In genomic region chr5:37088041-37088440, GRCh38 we compare ENCODE assay signal across 25 cellular contexts.
A peak's percentile ranks its signal among the peaks of the same experiment; 100 is the strongest.
DNase-seq lines count a peak whose midpoint lies in the region; ATAC-seq, FAIRE-seq and TF ChIP-seq lines count a peak whose summit lies in the region.
"Had no signal": no experiment of that assay in that cellular context is flagged by ENCODE, and none has a peak within 500 bp of the region (broad histone marks: within the 10 kb centered on the region; RNA-seq: fewer than 3 reads in every experiment).

No MANE protein-coding gene starts in this region.

- no peak for TF ChIP-seq RAD21 in K562 (CRISPR knock-in tag; conservative IDR thresholded peaks at IDR 0.05 in 1 of 2, IDR thresholded peaks at IDR 0.05 in 1 of 2)

- no peak for TF ChIP-seq EP300 in K562 (IDR thresholded peaks at IDR 0.05; ENCODE audit: low read length)

- H3K4me1 ChIP-seq in Caco-2 (peaks cover 47% of the 10 kb centered on the region), K562 (replicated peaks in 1 of 2; ENCODE audit: control insufficient read depth in 2 of 2, insufficient read depth in 2 of 2, low read length in 2 of 2) (no peaks in the 10 kb centered on the region), right lobe of liver (no peaks in the 10 kb centered on the region)
- H3K4me1 ChIP-seq: A549; BLaER1 treated with 17β-estradiol and CSF1 and Interleukin-3, amounts not matched to agents 10 nM and 100 nM; HAP-1 had no signal

- no peaks in the 10 kb centered on the region for H3K27me3 ChIP-seq in Caco-2 (replicated peaks; ENCODE audit: control insufficient read depth, insufficient read depth, low read length)
- H3K27me3 ChIP-seq in K562 (ENCODE audit: control insufficient read depth in 2 of 2, insufficient read depth in 2 of 2, low read length in 2 of 2) = peaks cover 13 to 15% of the 10 kb centered on the region in 2 experiments; a peak in 4 of 5 replicates
- no peaks in the 10 kb centered on the region for H3K27me3 ChIP-seq in right lobe of liver
- H3K27me3 ChIP-seq: BE2C; BLaER1 treated with 17β-estradiol and CSF1 and Interleukin-3, amounts not matched to agents 10 nM and 100 nM had no signal

- no peaks in the 10 kb centered on the region for H3K9me1 ChIP-seq in K562 (ENCODE audit: control insufficient read depth, insufficient read depth, low read length)

- no peak overlapping the region for H3K9ac ChIP-seq in K562 (ENCODE audit: insufficient read depth in 1 of 2, low read depth in 2 of 2, low read length in 2 of 2)
- H3K9ac ChIP-seq: BLaER1 treated with 17β-estradiol and CSF1 and Interleukin-3, amounts not matched to agents 10 nM and 100 nM had no signal

- H3K27ac ChIP-seq in K562 (ENCODE audit: extremely low read depth, low read depth, low read length) (no peak overlapping the region), right lobe of liver (no peak overlapping the region)
- H3K27ac ChIP-seq: 22Rv1; A549; BLaER1 treated with 17β-estradiol and CSF1 and Interleukin-3, amounts not matched to agents 10 nM and 100 nM had no signal

- POLR2A ChIA-PET in Caco-2 (lab: Charles Lee) (no interaction called here), K562 (lab: Yijun Ruan, JAX) (no interaction called here)

- no peaks in the 10 kb centered on the region for H3K79me2 ChIP-seq in K562 (ENCODE audit: control insufficient read depth, insufficient read depth, low read length)

- TF ChIP-seq CTCF in Caco-2 (IDR thresholded peaks at IDR 0.05; ENCODE audit: insufficient read depth in 1 of 2, low read depth in 1 of 2, low read length in 1 of 2, severe bottlenecking in 1 of 2, unreplicated experiment in 1 of 2) (no peak), K562 (IDR thresholded peaks at IDR 0.05 in 2 of 3, conservative IDR thresholded peaks at IDR 0.05 in 1 of 3; ENCODE audit: insufficient read depth in 2 of 3, low read depth in 1 of 3, low read length in 3 of 3) (no peak), right lobe of liver (IDR thresholded peaks at IDR 0.05) (no peak)

- H3K36me3 ChIP-seq in Caco-2 (ENCODE audit: control insufficient read depth, insufficient read depth, low read length) (peaks cover 2% of the 10 kb centered on the region), K562 (ENCODE audit: control insufficient read depth, insufficient read depth, low read length) (no peaks in the 10 kb centered on the region), right lobe of liver (no peaks in the 10 kb centered on the region)
- H3K36me3 ChIP-seq: BE2C, HAP-1 had no signal

- no peak overlapping the region for H3K4me2 ChIP-seq in K562 (ENCODE audit: insufficient read depth, low read length)
- H3K4me2 ChIP-seq: A549; BLaER1 treated with 17β-estradiol and CSF1 and Interleukin-3, amounts not matched to agents 10 nM and 100 nM had no signal

- intact Hi-C loops in Caco-2 (cut with micrococcal nuclease; ENCODE audit: unreplicated experiment) (no loop called here), K562 (cut with micrococcal nuclease) (no loop called here), posterior cingulate gyrus (cut with DNase I) (no loop called here), right lobe of liver (cut with DNase I) (no loop called here)

- WGBS in K562 (ENCODE audit: insufficient coverage, low coverage, missing lambda C conversion rate) = under 1% methylated on average over 7 of the region's 7 CpGs
- 75% methylated on average over 4 of the region's 7 CpGs for WGBS in right lobe of liver (ENCODE audit: insufficient coverage, low coverage, low lambda C conversion rate, missing lambda C conversion rate)

- peaks cover 38% of the 10 kb centered on the region for H3K4me1 Mint-ChIP-seq in Caco-2 (ENCODE audit: low read depth, unreplicated experiment)
- H3K4me1 Mint-ChIP-seq: CD14-positive monocyte had no signal

- TF ChIP-seq POLR2A in K562 (conservative IDR thresholded peaks at IDR 0.05) = no peak
- TF ChIP-seq POLR2A in erythroblast (IDR thresholded peaks at IDR 0.05; ENCODE audit: low read length) = no peak
- TF ChIP-seq POLR2A in right lobe of liver (IDR thresholded peaks at IDR 0.05) = no peak

- H3K27ac Mint-ChIP-seq in Caco-2 (ENCODE audit: unreplicated experiment) = peak overlapping the region; percentile 40
- H3K27ac Mint-ChIP-seq: CD4-positive, alpha-beta T cell; CD8-positive, alpha-beta memory T cell; HFFc6 had no signal

- H3K9me3 Mint-ChIP-seq in Caco-2 (ENCODE audit: unreplicated experiment) = peaks cover 17% of the 10 kb centered on the region
- H3K9me3 Mint-ChIP-seq: CD4-positive, alpha-beta T cell; HFFc6 had no signal

- H2AFZ ChIP-seq in K562 (ENCODE audit: low read depth, low read length) = no peak overlapping the region

- H3K9me3 ChIP-seq in Caco-2 (peaks cover 20% of the 10 kb centered on the region), K562 (replicated peaks; ENCODE audit: control insufficient read depth, insufficient read depth, low read depth, low read length) (no peaks in the 10 kb centered on the region; the same call in 1 of the 2 replicates), right lobe of liver (no peaks in the 10 kb centered on the region)
- H3K9me3 ChIP-seq: A549, BE2C, HAP-1 had no signal

- no peaks in the 10 kb centered on the region for H3K27me3 Mint-ChIP-seq in Caco-2 (ENCODE audit: insufficient read depth, unreplicated experiment)
- H3K27me3 Mint-ChIP-seq: CD4-positive, alpha-beta T cell; CD8-positive, alpha-beta memory T cell had no signal

- H3K4me3 ChIP-seq in Caco-2 (ENCODE audit: low read depth, low read length) = no peak overlapping the region
- no peak overlapping the region for H3K4me3 ChIP-seq in K562
- H3K4me3 ChIP-seq in right lobe of liver = no peak overlapping the region
- H3K4me3 ChIP-seq: A549; BLaER1 treated with 17β-estradiol and CSF1 and Interleukin-3, amounts not matched to agents 10 nM and 100 nM; HAP-1 had no signal

- ATAC-seq in K562 = no peak; the same call in 2 of the 3 replicates
- ATAC-seq in GM19463 (IDR thresholded peaks at IDR 0.05; ENCODE audit: unreplicated experiment) = no peak
- ATAC-seq in right lobe of liver = no peak
- ATAC-seq: A549 had no signal

- peaks cover 32% of the 10 kb centered on the region for H3K36me3 Mint-ChIP-seq in Caco-2 (ENCODE audit: insufficient read depth, unreplicated experiment)

- in situ Hi-C loops in K562 (cut with MboI) = no loop called here

- H3K4me3 Mint-ChIP-seq in Caco-2 (ENCODE audit: unreplicated experiment) = peak overlapping the region; percentile 5
- H3K4me3 Mint-ChIP-seq: CD14-positive monocyte; CD4-positive, alpha-beta T cell; CD8-positive, alpha-beta memory T cell; HFFc6 had no signal

- DNase-seq in Caco-2 (no peak), K562 (ENCODE audit: extremely low read depth in 1 of 4, low spot score in 3 of 4) (no peak), erythroblast (lab: John Stamatoyannopoulos, UW) (peak; percentile 45 to 81), posterior cingulate gyrus (no peak), right lobe of liver (no peak)
- DNase-seq: ACHN; AML-193; BE2C; Calu3; CD4-positive, alpha-beta T cell; CD8-positive, alpha-beta memory T cell; DMS53; DMS79 treated with DMSO at 0.1 percent for 48 hours; GF-D8; GOT3; HFFc6 had no signal

- H4K20me1 ChIP-seq in K562 (replicated peaks; ENCODE audit: control insufficient read depth, insufficient read depth, low read length) = no peaks in the 10 kb centered on the region
- H4K20me1 ChIP-seq: BLaER1 treated with 17β-estradiol and CSF1 and Interleukin-3, amounts not matched to agents 10 nM and 100 nM had no signal

- FAIRE-seq in K562 (lab: Jason Lieb, UNC) = no peak
- FAIRE-seq: A549, GM12891, GM18507, H54 had no signal

- BruUV-seq in Caco-2 (replicated peaks; lab: Mats Ljungman, UMichigan) = no TSS peak
- BruUV-seq in K562 (replicated peaks; lab: Mats Ljungman, UMichigan) = no TSS peak

- CTCF ChIA-PET in Caco-2 (lab: Charles Lee) (no interaction called here), K562 (lab: Yijun Ruan, JAX; ENCODE audit: low intra/inter-chr PET ratio) (no interaction called here)

TF ChIP-seq in K562, 482 proteins besides CTCF, POLR2A, EP300 and RAD21:
- no peak for TF ChIP-seq HNRNPH1 (optimal IDR thresholded peaks at IDR 0.05; ENCODE audit: low read depth, low read length)
- 0 out of 2 replicates have a peak, but pooled peaks have one; percentile 16 for TF ChIP-seq TEAD4 (IDR thresholded peaks at IDR 0.05; ENCODE audit: low read length)
- no peak for TF ChIP-seq TEAD4 (CRISPR knock-in tag; IDR thresholded peaks at IDR 0.05; ENCODE audit: borderline replicate concordance)
- TF ChIP-seq CHCHD3 (CRISPR knock-in tag; IDR thresholded peaks at IDR 0.05) = no peak
- TF ChIP-seq HMBOX1 (IDR thresholded peaks at IDR 0.05) = peak; percentile 54; the same call in 1 of the 2 replicates
- no peak for TF ChIP-seq CBFA2T3 (IDR thresholded peaks at IDR 0.05)
- TF ChIP-seq ZNF41 (CRISPR knock-in tag; conservative IDR thresholded peaks at IDR 0.05) = no peak

Comparison
In these comparisons a context has a peak if more than half of its experiments do, and no peak if none do; other contexts are left out.
1. DNase-seq: peak in erythroblast (2 of 2); none in Caco-2 (0 of 2), K562 (0 of 4), posterior cingulate gyrus (0 of 10) and right lobe of liver (0 of 3).